8 cellular contexts compared by ENCODE assay signal in the genomic region with DNA sequence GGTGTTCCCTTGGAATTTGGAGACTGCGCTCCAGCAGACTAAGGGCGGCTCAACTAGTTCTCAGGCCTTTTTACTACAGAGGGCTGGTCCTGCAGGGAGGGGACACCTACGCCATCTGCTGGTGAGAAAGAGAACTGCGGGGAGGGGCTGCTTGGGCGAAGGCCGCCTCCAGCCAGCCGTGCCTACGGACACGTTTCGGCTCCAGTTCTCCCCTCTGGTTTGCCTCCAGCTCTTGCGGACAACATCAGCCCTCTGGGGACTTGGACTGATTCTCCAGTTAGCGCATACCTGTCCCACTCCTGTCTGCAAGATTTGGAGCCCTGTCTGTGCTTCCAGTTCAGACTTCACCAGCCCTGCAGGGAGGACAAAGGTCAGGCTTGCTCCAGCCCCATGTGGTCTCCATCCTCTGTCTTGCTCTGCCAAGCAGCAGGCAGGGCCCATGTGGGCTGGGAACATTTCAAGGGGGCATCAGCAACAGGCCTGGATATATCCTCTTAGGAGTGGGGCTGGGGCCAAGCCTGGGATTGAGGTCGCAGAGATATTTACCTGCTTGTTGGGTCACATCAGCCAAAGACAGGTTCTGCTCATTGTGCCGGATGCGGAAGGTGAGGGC. TPM values are rescaled to one million over a fixed set of nuclear protein-coding genes. Genes with fewer than 3 reads are reported as not detected.
DNase-seq lines count a peak whose midpoint lies in the region; ATAC-seq, FAIRE-seq and TF ChIP-seq lines count a peak whose summit lies in the region.

No MANE protein-coding gene starts in this region.

- H3K4me1 ChIP-seq in BE2C, result no peaks in the 10 kb centered on the region
- H3K4me1 ChIP-seq in naive thymus-derived CD4-positive, alpha-beta T cell (ENCODE audit: control insufficient read depth in 2 of 2, insufficient read depth in 2 of 2, low read length in 2 of 2), result peaks cover 2 to 20% of the 10 kb centered on the region in 2 donors

- DNase-seq in BE2C, result peak; percentile 85
- peak; percentile 94 for DNase-seq in GM19239 (ENCODE audit: insufficient read length, low spot score)
- DNase-seq in HUDEP-2 (lab: John Stamatoyannopoulos, UW; ENCODE audit: unreplicated experiment in 76 of 76), result peak in 71 of 76 experiments; percentile 11 to 90 (median 70)
- DNase-seq in OCI-M1 (lab: John Stamatoyannopoulos, UW), result peak; percentile 92
- DNase-seq in activated T-cell treated with anti-CD3 and anti-CD28 coated beads for 1 hour (ENCODE audit: low read depth), result peak; percentile 81
- DNase-seq in naive thymus-derived CD4-positive, alpha-beta T cell, result peak; percentile 67 to 95 (median 80)

- H3K27ac ChIP-seq in naive thymus-derived CD4-positive, alpha-beta T cell (ENCODE audit: low read depth, low read length), result no peak overlapping the region

- CTCF ChIA-PET in naive thymus-derived CD4-positive, alpha-beta T cell (lab: Charles Lee), result interaction anchor here (0.7 to 11.9 kb wide), 9 partner anchors 9 to 140 kb away, joined by 3 to 194 read pairs (median 3); partner anchors contain the start of genes DNAJB2 and NHEJ1

- H3K36me3 ChIP-seq in BE2C, result peaks cover 16% of the 10 kb centered on the region
- H3K36me3 ChIP-seq in naive thymus-derived CD4-positive, alpha-beta T cell (ENCODE audit: control insufficient read depth in 2 of 3, insufficient read depth in 3 of 3, low read length in 3 of 3), result no peaks in the 10 kb centered on the region

- FAIRE-seq in GM19239 (lab: Jason Lieb, UNC), result peak; percentile 93

- peak; percentile 81 for ATAC-seq in esophagus mucosa
- ATAC-seq in naive thymus-derived CD4-positive, alpha-beta T cell, result peak; percentile 71
- ATAC-seq in stimulated activated memory B cell treated with anti-CD40 and anti-IgM and Interleukin-4, amounts not matched to agents 10 μg/mL and 1 μg/mL and 100 μg/mL, for 72 hours, result peak; percentile 74

- TF ChIP-seq CTCF in BE2C (IDR thresholded peaks at IDR 0.05; ENCODE audit: low read depth, low read length), result peak; percentile 96

- intact Hi-C loops in naive thymus-derived CD4-positive, alpha-beta T cell (cut with micrococcal nuclease), result loop anchor here (1.0 to 2.0 kb wide), 5 partner anchors 88 to 241 kb away; partner anchors contain the start of genes NHEJ1 (in 2 of the 2) and SLC23A3 (in 1 of the 2)

- peak overlapping the region in 1 of 9 donors; percentile 42 for H3K27ac Mint-ChIP-seq in naive thymus-derived CD4-positive, alpha-beta T cell
- no peak overlapping the region for H3K27ac Mint-ChIP-seq in stimulated activated memory B cell treated with anti-CD40 and anti-IgM and Interleukin-4, amounts not matched to agents 10 μg/mL and 1 μg/mL and 100 μg/mL, for 72 hours

- H3K9me3 Mint-ChIP-seq in naive thymus-derived CD4-positive, alpha-beta T cell, result no peaks in the 10 kb centered on the region
- no peaks in the 10 kb centered on the region for H3K9me3 Mint-ChIP-seq in stimulated activated memory B cell treated with anti-CD40 and anti-IgM and Interleukin-4, amounts not matched to agents 10 μg/mL and 1 μg/mL and 100 μg/mL, for 72 hours

- POLR2A ChIA-PET in naive thymus-derived CD4-positive, alpha-beta T cell (lab: Charles Lee), result interaction anchor here (0.8 to 1.2 kb wide), 4 partner anchors 45 to 140 kb away, joined by 3 to 4 read pairs (median 3); partner anchors contain the start of genes TUBA4A, TUBA4B and ZFAND2B

- no peaks in the 10 kb centered on the region for H3K9me3 ChIP-seq in BE2C
- H3K9me3 ChIP-seq in naive thymus-derived CD4-positive, alpha-beta T cell (ENCODE audit: control insufficient read depth in 2 of 3, low read length in 3 of 3), result no peaks in the 10 kb centered on the region

- H3K4me3 Mint-ChIP-seq in naive thymus-derived CD4-positive, alpha-beta T cell, result no peak overlapping the region
- no peak overlapping the region for H3K4me3 Mint-ChIP-seq in stimulated activated memory B cell treated with anti-CD40 and anti-IgM and Interleukin-4, amounts not matched to agents 10 μg/mL and 1 μg/mL and 100 μg/mL, for 72 hours

- peaks cover 0 to 2% (median 0%) of the 10 kb centered on the region in 5 donors for H3K36me3 Mint-ChIP-seq in naive thymus-derived CD4-positive, alpha-beta T cell
- no peaks in the 10 kb centered on the region for H3K36me3 Mint-ChIP-seq in stimulated activated memory B cell treated with anti-CD40 and anti-IgM and Interleukin-4, amounts not matched to agents 10 μg/mL and 1 μg/mL and 100 μg/mL, for 72 hours

- H3K4me3 ChIP-seq in BE2C (ENCODE audit: low read depth, low read length), result no peak overlapping the region
- H3K4me3 ChIP-seq in naive thymus-derived CD4-positive, alpha-beta T cell (ENCODE audit: low read length), result no peak overlapping the region

- H3K27me3 ChIP-seq in BE2C, result no peaks in the 10 kb centered on the region
- H3K27me3 ChIP-seq in naive thymus-derived CD4-positive, alpha-beta T cell (ENCODE audit: control insufficient read depth in 2 of 2, insufficient read depth in 2 of 2, low read length in 2 of 2), result no peaks in the 10 kb centered on the region

- peaks cover 6 to 32% (median 17%) of the 10 kb centered on the region in 5 donors for H3K27me3 Mint-ChIP-seq in naive thymus-derived CD4-positive, alpha-beta T cell
- peaks cover 33% of the 10 kb centered on the region for H3K27me3 Mint-ChIP-seq in stimulated activated memory B cell treated with anti-CD40 and anti-IgM and Interleukin-4, amounts not matched to agents 10 μg/mL and 1 μg/mL and 100 μg/mL, for 72 hours

- H3K4me1 Mint-ChIP-seq in naive thymus-derived CD4-positive, alpha-beta T cell, result peaks cover 11 to 34% (median 24%) of the 10 kb centered on the region in 7 donors
- H3K4me1 Mint-ChIP-seq in stimulated activated memory B cell treated with anti-CD40 and anti-IgM and Interleukin-4, amounts not matched to agents 10 μg/mL and 1 μg/mL and 100 μg/mL, for 72 hours, result peaks cover 18% of the 10 kb centered on the region

RNA-seq across cellular contexts. Expression of gene PTPRN, which starts 10.3 kb away (rescaled TPM):
- 290 TPM for polyA plus RNA-seq in BE2C (2012; ENCODE audit: insufficient read depth, insufficient read length, low read depth)
- total RNA-seq in esophagus mucosa, result not detected
- under 1 TPM in 1 of 5 experiments, not detected in 4; 0.48 TPM for total RNA-seq in naive thymus-derived CD4-positive, alpha-beta T cell
- polyA plus RNA-seq in naive thymus-derived CD4-positive, alpha-beta T cell, result not detected

RNA-seq across cellular contexts. Expression of gene DNAJB2, which starts 19.7 kb away (rescaled TPM):
- polyA plus RNA-seq in BE2C (2012; ENCODE audit: insufficient read depth, insufficient read length, low read depth), result 106 TPM
- total RNA-seq in esophagus mucosa, result 51.7 TPM
- 100 to 1,000 TPM in 4 of 5 experiments, 10 to 100 TPM in 1; 50.8 to 134 (median 113) TPM for total RNA-seq in naive thymus-derived CD4-positive, alpha-beta T cell
- 1 to 10 TPM; 6.7 to 7.7 TPM for polyA plus RNA-seq in naive thymus-derived CD4-positive, alpha-beta T cell

RNA-seq across cellular contexts. Expression of gene RESP18, which starts 33.7 kb away (rescaled TPM):
- not detected for polyA plus RNA-seq in BE2C (2012; ENCODE audit: insufficient read depth, insufficient read length, low read depth)
- not detected for total RNA-seq in esophagus mucosa
- total RNA-seq in naive thymus-derived CD4-positive, alpha-beta T cell, result not detected
- polyA plus RNA-seq in naive thymus-derived CD4-positive, alpha-beta T cell, result not detected

RNA-seq across cellular contexts. Expression of gene TUBA4A, which starts 45.1 kb away (rescaled TPM):
- 24.7 TPM for polyA plus RNA-seq in BE2C (2012; ENCODE audit: insufficient read depth, insufficient read length, low read depth)
- 138 TPM for total RNA-seq in esophagus mucosa
- total RNA-seq in naive thymus-derived CD4-positive, alpha-beta T cell, result 100 to 1,000 TPM in 3 of 5 experiments, 10 to 100 TPM in 2; 82.9 to 260 (median 183) TPM
- polyA plus RNA-seq in naive thymus-derived CD4-positive, alpha-beta T cell, result 100 to 1,000 TPM; 145 to 336 TPM

RNA-seq across cellular contexts. Expression of gene TUBA4B, which starts 45.8 kb away (rescaled TPM):
- polyA plus RNA-seq in BE2C (2012; ENCODE audit: insufficient read depth, insufficient read length, low read depth), result 0.37 TPM
- not detected for total RNA-seq in esophagus mucosa
- total RNA-seq in naive thymus-derived CD4-positive, alpha-beta T cell, result not detected
- polyA plus RNA-seq in naive thymus-derived CD4-positive, alpha-beta T cell, result not detected
